Comparison of ENCODE assay signal across 9 cellular contexts in genomic region chr1:145992958-145993617, GRCh38. TPM values are rescaled to one million over a fixed set of nuclear protein-coding genes. Genes with fewer than 3 reads are reported as not detected.
DNase-seq lines count a peak whose midpoint lies in the region; ATAC-seq, FAIRE-seq and TF ChIP-seq lines count a peak whose summit lies in the region.
"Had no signal": no experiment of that assay in that cellular context is flagged by ENCODE, and none has a peak within 500 bp of the region (broad histone marks: within the 10 kb centered on the region; RNA-seq: fewer than 3 reads in every experiment).

No MANE protein-coding gene starts in this region.

- no peak for TF ChIP-seq POLR2A in esophagus muscularis mucosa (IDR thresholded peaks at IDR 0.05; ENCODE audit: low read depth)

- H3K9me3 ChIP-seq in esophagus muscularis mucosa (no peaks in the 10 kb centered on the region), pancreas (no peaks in the 10 kb centered on the region)

- POLR2A ChIA-PET in T-cell (lab: Charles Lee), result interaction anchor here in 1 of 2 donors (0.9 kb wide), 1 partner anchor 13 kb away, joined by 4 read pairs; no protein-coding TSS in a partner anchor

- TF ChIP-seq EP300 in esophagus muscularis mucosa (IDR thresholded peaks at IDR 0.05), result no peak

- peaks cover 13 to 38% (median 31%) of the 10 kb centered on the region in 4 donors for H3K4me1 ChIP-seq in esophagus muscularis mucosa
- H3K4me1 ChIP-seq in pancreas, result peaks cover 5 to 30% (median 12%) of the 10 kb centered on the region in 3 donors

- CTCF ChIA-PET in T-cell (lab: Charles Lee), result interaction anchor here in 1 of 2 donors (1.1 to 9.6 kb wide), 3 partner anchors 13 to 15 kb away, joined by 6 to 93 read pairs (median 7); no protein-coding TSS in a partner anchor

- no peak for TF ChIP-seq CTCF in CD14-positive monocyte (IDR thresholded peaks at IDR 0.05)
- no peak for TF ChIP-seq CTCF in esophagus muscularis mucosa (IDR thresholded peaks at IDR 0.05)
- TF ChIP-seq CTCF in pancreas (IDR thresholded peaks at IDR 0.05), result no peak

- H3K36me3 ChIP-seq in esophagus muscularis mucosa (peaks cover 31 to 43% (median 36%) of the 10 kb centered on the region in 4 donors), pancreas (peaks cover 0 to 45% (median 20%) of the 10 kb centered on the region in 3 donors)

- H3K27ac Mint-ChIP-seq in CD14-positive monocyte (peak overlapping the region; percentile 30 to 99 (median 93)), T-cell (peak overlapping the region; percentile 98 to 99)

- H3K27ac ChIP-seq in esophagus muscularis mucosa (replicated peaks in 1 of 4) (peak overlapping the region; percentile 94 to 96 (median 96)), pancreas (peak overlapping the region in 3 of 4 donors; percentile 34 to 90 (median 57))

- ATAC-seq in T-cell (replicated peaks in 1 of 4), result no peak
- ATAC-seq in pancreas, result no peak
- no peak for ATAC-seq in HG03039 (IDR thresholded peaks at IDR 0.05; ENCODE audit: unreplicated experiment)
- no peak for ATAC-seq in HG03280 (IDR thresholded peaks at IDR 0.05; ENCODE audit: unreplicated experiment)

- 24% methylated on average over 5 of the region's 5 CpGs for WGBS in esophagus muscularis mucosa
- 14% methylated on average over 5 of the region's 5 CpGs for WGBS in pancreas, 2 donors

- peaks cover 0 to 9% (median 2%) of the 10 kb centered on the region in 7 donors for H3K9me3 Mint-ChIP-seq in CD14-positive monocyte
- H3K9me3 Mint-ChIP-seq in T-cell, result no peaks in the 10 kb centered on the region

- H3K27me3 Mint-ChIP-seq in CD14-positive monocyte (ENCODE audit: low read depth in 3 of 3) (peaks cover 0 to 3% (median 0%) of the 10 kb centered on the region in 3 donors), T-cell (no peaks in the 10 kb centered on the region)

- H3K36me3 Mint-ChIP-seq in CD14-positive monocyte (peaks cover 42 to 45% of the 10 kb centered on the region in 2 donors), T-cell (peaks cover 48% of the 10 kb centered on the region)

- FAIRE-seq in pancreas (lab: Jason Lieb, UNC), result no peak

- DNase-seq in CD14-positive monocyte (ENCODE audit: low spot score) (no peak), T-cell (no peak), esophagus muscularis mucosa (ENCODE audit: extremely low spot score) (no peak), pancreas (no peak), NCI-H2227 treated with DMSO at 0.1 percent for 48 hours (lab: John Stamatoyannopoulos, UW) (no peak), foreskin melanocyte (no peak)
- DNase-seq: NCI-H187 treated with DMSO at 0.1 percent for 48 hours had no signal

- peak overlapping the region; percentile 70 to 85 (median 80) for H3K4me3 ChIP-seq in esophagus muscularis mucosa
- peak overlapping the region; percentile 57 to 93 (median 65) for H3K4me3 ChIP-seq in pancreas

- peak overlapping the region; percentile 99 to 100 for H3K4me3 Mint-ChIP-seq in CD14-positive monocyte
- peak overlapping the region; percentile 96 to 98 (median 98) for H3K4me3 Mint-ChIP-seq in T-cell

- intact Hi-C loops in CD14-positive monocyte (cut with micrococcal nuclease), result no loop called here
- intact Hi-C loops in esophagus muscularis mucosa (cut with DNase I), result no loop called here
- intact Hi-C loops in pancreas (cut with DNase I), result no loop called here

- H3K27me3 ChIP-seq in esophagus muscularis mucosa (no peaks in the 10 kb centered on the region), pancreas (no peaks in the 10 kb centered on the region)

- H3K4me1 Mint-ChIP-seq in CD14-positive monocyte (peaks cover 67% of the 10 kb centered on the region), T-cell (peaks cover 59 to 70% (median 68%) of the 10 kb centered on the region in 3 donors)

RNA-seq across cellular contexts. Expression of gene TXNIP, which starts 3.3 kb away (rescaled TPM):
- polyA plus RNA-seq in CD14-positive monocyte (100 to 1,000 TPM; 640 to 844 TPM), pancreas (100 to 1,000 TPM; 105 to 224 TPM)
- total RNA-seq in T-cell (1,000 to 10,000 TPM in 1 of 5 donors, 100 to 1,000 TPM in 4; 721 to 2,117 (median 773) TPM), esophagus muscularis mucosa (1,000 to 10,000 TPM; 1,186 to 4,171 (median 2,482) TPM), pancreas (100 to 1,000 TPM; 167 to 491 (median 295) TPM)

RNA-seq across cellular contexts. Expression of gene HJV, which starts 28.4 kb away (rescaled TPM):
- polyA plus RNA-seq in CD14-positive monocyte, result not detected
- not detected for total RNA-seq in T-cell
- total RNA-seq in esophagus muscularis mucosa, result not detected
- not detected for total RNA-seq in pancreas
- polyA plus RNA-seq in pancreas, result under 1 TPM in 1 of 2 donors, not detected in 1; 0.07 TPM

RNA-seq across cellular contexts. Expression of gene POLR3GL, which starts 28.6 kb away (rescaled TPM):
- polyA plus RNA-seq in CD14-positive monocyte (10 to 100 TPM; 36.2 to 39.0 TPM), pancreas (10 to 100 TPM; 14.6 to 27.6 TPM)
- total RNA-seq in T-cell (10 to 100 TPM; 30.9 to 41.7 (median 38.3) TPM), esophagus muscularis mucosa (10 to 100 TPM; 29.0 to 41.5 (median 35.5) TPM), pancreas (10 to 100 TPM in 1 of 6 donors, 1 to 10 TPM in 5; 3.9 to 10.8 (median 5.7) TPM)

RNA-seq across cellular contexts. Expression of gene ANKRD34A, which starts 28.7 kb away (rescaled TPM):
- polyA plus RNA-seq in CD14-positive monocyte (not detected), pancreas (under 1 TPM; 0.34 to 0.38 TPM)
- total RNA-seq in T-cell (1 to 10 TPM in 3 of 5 donors, under 1 TPM in 2; 0.68 to 3.5 (median 1.7) TPM), esophagus muscularis mucosa (1 to 10 TPM in 3 of 4 donors, under 1 TPM in 1; 0.66 to 1.7 (median 1.3) TPM), pancreas (under 1 TPM; 0.04 to 0.28 (median 0.18) TPM)

RNA-seq across cellular contexts. Expression of gene LIX1L, which starts 35.3 kb away (rescaled TPM):
- 1 to 10 TPM; 6.3 to 8.5 TPM for polyA plus RNA-seq in CD14-positive monocyte
- 10 to 100 TPM; 43.4 to 74.4 (median 64.2) TPM for total RNA-seq in T-cell
- total RNA-seq in esophagus muscularis mucosa, result 10 to 100 TPM; 33.2 to 55.0 (median 41.7) TPM
- total RNA-seq in pancreas, result 10 to 100 TPM in 1 of 6 donors, 1 to 10 TPM in 5; 3.3 to 10.3 (median 5.8) TPM
- 1 to 10 TPM; 2.9 to 6.8 TPM for polyA plus RNA-seq in pancreas
